ENCODE assay signal across 8 cellular contexts in the genomic region with DNA sequence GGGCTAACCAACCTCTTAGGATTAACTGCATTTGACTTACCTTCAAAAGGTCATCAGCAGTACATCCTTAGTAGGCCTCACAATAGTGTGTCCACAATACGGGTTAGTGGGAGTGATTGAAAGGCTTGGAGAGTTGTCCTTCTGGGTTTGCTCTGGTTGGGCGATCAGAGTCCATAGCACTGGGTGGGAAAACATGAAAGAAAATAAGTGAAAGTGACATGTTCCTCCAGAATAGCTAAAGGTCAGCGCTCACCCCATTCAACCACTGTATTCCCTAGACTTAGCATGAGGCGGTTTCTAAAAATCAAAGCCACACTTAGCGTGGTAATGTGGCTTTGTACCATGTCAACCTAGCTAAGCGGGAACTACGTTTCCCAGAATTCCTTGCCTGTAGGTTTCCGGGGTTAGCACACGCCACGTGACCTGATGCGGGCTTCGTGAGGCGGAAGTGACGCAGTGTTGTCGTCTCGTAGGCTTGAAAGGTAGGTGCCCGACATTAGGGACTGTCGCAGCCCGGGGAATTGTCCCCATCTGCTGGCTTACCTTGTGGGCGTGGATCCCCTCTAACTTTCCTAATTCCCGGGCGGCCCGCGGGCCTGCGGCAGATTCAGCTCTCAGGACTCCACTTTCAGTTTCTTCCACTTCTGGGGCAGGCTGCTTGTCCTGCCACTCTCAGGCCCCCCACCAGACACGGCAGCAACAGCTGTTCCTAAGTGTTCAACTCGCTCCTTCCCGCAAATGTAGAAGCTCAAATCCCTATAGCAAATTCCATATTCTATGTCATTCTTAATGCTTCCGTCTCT. TPM values are rescaled to one million over a fixed set of nuclear protein-coding genes. Genes with fewer than 3 reads are reported as not detected.
A peak's percentile ranks its signal among the peaks of the same experiment; 100 is the strongest.
DNase-seq lines count a peak whose midpoint lies in the region; ATAC-seq and TF ChIP-seq lines count a peak whose summit lies in the region.

No MANE protein-coding gene starts in this region.

- H3K4me3 ChIP-seq in fibroblast of pulmonary artery (replicated peaks; ENCODE audit: low read depth, low read length): peak overlapping the region; percentile 76

- no peaks in the 10 kb centered on the region for H3K9me3 ChIP-seq in KOPT-K1 (ENCODE audit: insufficient read depth, low read length, poor library complexity, severe bottlenecking)

- intact Hi-C loops in activated T-helper 2 cell treated with anti-CD3 and anti-CD28 coated beads, Interferon-gamma antibody, Interleukin-2, Interleukin-4, amounts not matched to agents 10 μg/mL and 5 μg/mL and 100 μg/mL, durations not matched to agents 14 hours and 24 hours and 36 hours (cut with micrococcal nuclease): loop anchor here (5.0 to 10.0 kb wide), 3 partner anchors 207 to 1261 kb away; a partner anchor contains a TSS

- TF ChIP-seq CTCF in fibroblast of pulmonary artery (IDR thresholded peaks at IDR 0.05; ENCODE audit: low read length, missing control alignments): no peak

- peaks cover 10% of the 10 kb centered on the region for H3K9me3 Mint-ChIP-seq in activated T-helper 2 cell treated with anti-CD3 and anti-CD28 coated beads, Interferon-gamma antibody, Interleukin-2, Interleukin-4, amounts not matched to agents 10 μg/mL and 5 μg/mL and 100 μg/mL, durations not matched to agents 14 hours and 24 hours and 36 hours
- H3K9me3 Mint-ChIP-seq in natural killer cell treated with Interleukin-12 subunit alpha and Interleukin-12 subunit beta and Interleukin-15 and Interleukin-18, amount 100 ng/mL, for 72 hours: no peaks in the 10 kb centered on the region

- peak overlapping the region; percentile 41 for H3K27ac ChIP-seq in KOPT-K1 (ENCODE audit: low read depth, low read length, poor library complexity, severe bottlenecking)

- H3K36me3 ChIP-seq in KOPT-K1 (ENCODE audit: insufficient read depth, low read length): no peaks in the 10 kb centered on the region

- peak overlapping the region; percentile 83 for H3K27ac Mint-ChIP-seq in activated T-helper 2 cell treated with anti-CD3 and anti-CD28 coated beads, Interferon-gamma antibody, Interleukin-2, Interleukin-4, amounts not matched to agents 10 μg/mL and 5 μg/mL and 100 μg/mL, durations not matched to agents 14 hours and 24 hours and 36 hours
- peak overlapping the region; percentile 84 to 93 for H3K27ac Mint-ChIP-seq in natural killer cell treated with Interleukin-12 subunit alpha and Interleukin-12 subunit beta and Interleukin-15 and Interleukin-18, amount 100 ng/mL, for 72 hours

- peak; percentile 99 for ATAC-seq in GM21786 (IDR thresholded peaks at IDR 0.05; ENCODE audit: unreplicated experiment)
- peak; percentile 96 for ATAC-seq in natural killer cell treated with Interleukin-12 subunit alpha and Interleukin-12 subunit beta and Interleukin-15 and Interleukin-18, amount 100 ng/mL, for 72 hours
- ATAC-seq in stimulated activated naive CD8-positive, alpha-beta T cell treated with anti-CD3 and anti-CD28 coated beads, Interleukin-15, Interleukin-2, amounts not matched to agents 100 U/mL and 50 U/mL, for 24 hours: peak; percentile 98

- peaks cover 10% of the 10 kb centered on the region for H3K4me1 Mint-ChIP-seq in activated T-helper 2 cell treated with anti-CD3 and anti-CD28 coated beads, Interferon-gamma antibody, Interleukin-2, Interleukin-4, amounts not matched to agents 10 μg/mL and 5 μg/mL and 100 μg/mL, durations not matched to agents 14 hours and 24 hours and 36 hours (ENCODE audit: low read depth)
- H3K4me1 Mint-ChIP-seq in natural killer cell treated with Interleukin-12 subunit alpha and Interleukin-12 subunit beta and Interleukin-15 and Interleukin-18, amount 100 ng/mL, for 72 hours (ENCODE audit: low read depth in 2 of 2): peaks cover 9 to 17% of the 10 kb centered on the region in 2 donors

- H3K4me3 Mint-ChIP-seq in activated T-helper 2 cell treated with anti-CD3 and anti-CD28 coated beads, Interferon-gamma antibody, Interleukin-2, Interleukin-4, amounts not matched to agents 10 μg/mL and 5 μg/mL and 100 μg/mL, durations not matched to agents 14 hours and 24 hours and 36 hours (ENCODE audit: low read depth): peak overlapping the region; percentile 86
- peak overlapping the region; percentile 96 for H3K4me3 Mint-ChIP-seq in natural killer cell treated with Interleukin-12 subunit alpha and Interleukin-12 subunit beta and Interleukin-15 and Interleukin-18, amount 100 ng/mL, for 72 hours

- H3K36me3 Mint-ChIP-seq in activated T-helper 2 cell treated with anti-CD3 and anti-CD28 coated beads, Interferon-gamma antibody, Interleukin-2, Interleukin-4, amounts not matched to agents 10 μg/mL and 5 μg/mL and 100 μg/mL, durations not matched to agents 14 hours and 24 hours and 36 hours (ENCODE audit: low read depth): peaks cover 3% of the 10 kb centered on the region
- no peaks in the 10 kb centered on the region for H3K36me3 Mint-ChIP-seq in natural killer cell treated with Interleukin-12 subunit alpha and Interleukin-12 subunit beta and Interleukin-15 and Interleukin-18, amount 100 ng/mL, for 72 hours

- DNase-seq in Daoy (ENCODE audit: low read depth): peak; percentile 89
- DNase-seq in RKO (ENCODE audit: low spot score): peak; percentile 96
- DNase-seq in activated T-helper 2 cell treated with anti-CD3 and anti-CD28 coated beads, Interferon-gamma antibody, Interleukin-2, Interleukin-4, amounts not matched to agents 10 μg/mL and 5 μg/mL and 100 μg/mL, durations not matched to agents 14 hours and 24 hours and 36 hours (ENCODE audit: low spot score): peak; percentile 78
- peak; percentile 92 for DNase-seq in fibroblast of pulmonary artery (ENCODE audit: low read depth)
- DNase-seq in natural killer cell treated with Interleukin-12 subunit alpha and Interleukin-12 subunit beta and Interleukin-15 and Interleukin-18, amount 100 ng/mL, for 72 hours (ENCODE audit: low spot score): peak; percentile 86
- peak; percentile 82 for DNase-seq in stimulated activated naive CD8-positive, alpha-beta T cell treated with anti-CD3 and anti-CD28 coated beads, Interleukin-15, Interleukin-2, amounts not matched to agents 100 U/mL and 50 U/mL, for 24 hours

- H3K27me3 Mint-ChIP-seq in activated T-helper 2 cell treated with anti-CD3 and anti-CD28 coated beads, Interferon-gamma antibody, Interleukin-2, Interleukin-4, amounts not matched to agents 10 μg/mL and 5 μg/mL and 100 μg/mL, durations not matched to agents 14 hours and 24 hours and 36 hours (ENCODE audit: low read depth): peaks cover 11% of the 10 kb centered on the region
- peaks cover 12 to 22% of the 10 kb centered on the region in 2 donors for H3K27me3 Mint-ChIP-seq in natural killer cell treated with Interleukin-12 subunit alpha and Interleukin-12 subunit beta and Interleukin-15 and Interleukin-18, amount 100 ng/mL, for 72 hours

RNA-seq across cellular contexts. Expression of a gene that starts 19.8 kb away (rescaled TPM):
- not detected in 2 replicates for total RNA-seq in Daoy (2014; rRNA removed; shearing (Covaris generic))
- total RNA-seq in activated T-helper 2 cell treated with anti-CD3 and anti-CD28 coated beads, Interferon-gamma antibody, Interleukin-2, Interleukin-4, amounts not matched to agents 10 μg/mL and 5 μg/mL and 100 μg/mL, durations not matched to agents 14 hours and 24 hours and 36 hours: not detected in 2 replicates
- not detected for total RNA-seq in natural killer cell treated with Interleukin-12 subunit alpha and Interleukin-12 subunit beta and Interleukin-15 and Interleukin-18, amount 100 ng/mL, for 72 hours

Comparison
In these comparisons a context has a peak if more than half of its experiments do, and no peak if none do; other contexts are left out.
1. Peak in every context shown above with its lines: DNase-seq, ATAC-seq, H3K4me3 ChIP-seq and H3K27ac ChIP-seq.